ENCODE assay signal across 9 cellular contexts in genomic region chr20:1185316-1185741, GRCh38. TPM values are rescaled to one million over a fixed set of nuclear protein-coding genes. Genes with fewer than 3 reads are reported as not detected.
A peak's percentile ranks its signal among the peaks of the same experiment; 100 is the strongest.
DNase-seq lines count a peak whose midpoint lies in the region; ATAC-seq and TF ChIP-seq lines count a peak whose summit lies in the region.
"Had no signal": no experiment of that assay in that cellular context is flagged by ENCODE, and none has a peak within 500 bp of the region (broad histone marks: within the 10 kb centered on the region; RNA-seq: fewer than 3 reads in every experiment).

No MANE protein-coding gene starts in this region.

- ATAC-seq in HG03457 (IDR thresholded peaks at IDR 0.05; ENCODE audit: unreplicated experiment) (no peak), HG03442 (IDR thresholded peaks at IDR 0.05; ENCODE audit: unreplicated experiment) (no peak)

- H3K4me1 Mint-ChIP-seq in neural progenitor cell: peaks cover 11% of the 10 kb centered on the region

- H3K9ac ChIP-seq in endocrine pancreas (ENCODE audit: control insufficient read depth, insufficient read depth, low read length) (peak overlapping the region; percentile 19), neural progenitor cell (no peak overlapping the region)

- H3K4me3 ChIP-seq in endocrine pancreas (ENCODE audit: control insufficient read depth, insufficient read depth, low read length) (no peak overlapping the region), neural progenitor cell (peak overlapping the region; percentile 75)

- peak; percentile 36 for DNase-seq in GM03348 (ENCODE audit: low spot score)
- peak; percentile 60 for DNase-seq in NCI-H526 treated with DMSO at 0.1 percent for 48 hours (lab: John Stamatoyannopoulos, UW)
- DNase-seq in neural progenitor cell (ENCODE audit: low spot score): peak; percentile 65
- no peak for DNase-seq in NCI-H524 treated with DMSO at 0.1 percent for 48 hours (lab: John Stamatoyannopoulos, UW)
- DNase-seq in SW 1271 (lab: John Stamatoyannopoulos, UW): no peak

- H3K4me2 ChIP-seq in neural progenitor cell: peak overlapping the region; percentile 95

- no peak overlapping the region for H3K4me3 Mint-ChIP-seq in neural progenitor cell

- H3K27me3 ChIP-seq in endocrine pancreas (ENCODE audit: control insufficient read depth, insufficient read depth, low read length) (no peaks in the 10 kb centered on the region), neural progenitor cell (peaks cover 63% of the 10 kb centered on the region)

- H3K27ac ChIP-seq in neural progenitor cell: no peak overlapping the region
- H3K27ac ChIP-seq: adrenal gland had no signal

- H3K79me2 ChIP-seq in neural progenitor cell (ENCODE audit: low read depth): no peaks in the 10 kb centered on the region

- H3K9me3 ChIP-seq in endocrine pancreas (ENCODE audit: control insufficient read depth, low read length) (no peaks in the 10 kb centered on the region), neural progenitor cell (ENCODE audit: low read depth) (no peaks in the 10 kb centered on the region)
- H3K9me3 ChIP-seq: adrenal gland had no signal

- peak overlapping the region; percentile 98 for H2AFZ ChIP-seq in neural progenitor cell (replicated peaks)

- no peaks in the 10 kb centered on the region for H3K36me3 ChIP-seq in endocrine pancreas (ENCODE audit: control insufficient read depth, insufficient read depth, low read length)
- H3K36me3 ChIP-seq in neural progenitor cell: no peaks in the 10 kb centered on the region
- H3K36me3 ChIP-seq: adrenal gland had no signal

- H3K4me1 ChIP-seq in endocrine pancreas (ENCODE audit: control insufficient read depth, insufficient read depth, low read length) (peaks cover 12% of the 10 kb centered on the region), neural progenitor cell (peaks cover 5% of the 10 kb centered on the region)

- H3K27me3 Mint-ChIP-seq in neural progenitor cell (ENCODE audit: insufficient read depth, low read depth): peaks cover 26% of the 10 kb centered on the region

- TF ChIP-seq CTCF in neural progenitor cell (IDR thresholded peaks at IDR 0.05): no peak

- H3F3A ChIP-seq in neural progenitor cell (ENCODE audit: low read depth): peaks cover 6% of the 10 kb centered on the region

- peaks cover 10% of the 10 kb centered on the region for H4K20me1 ChIP-seq in neural progenitor cell (ENCODE audit: low read depth)

- no peaks in the 10 kb centered on the region for H3K9me3 Mint-ChIP-seq in neural progenitor cell

- no peak overlapping the region for H3K27ac Mint-ChIP-seq in neural progenitor cell

- no peaks in the 10 kb centered on the region for H3K36me3 Mint-ChIP-seq in neural progenitor cell

RNA-seq across cellular contexts. Expression of gene TMEM74B, which starts 0.5 kb away (rescaled TPM):
- 2.5 and 4.2 TPM in 2 replicates for total RNA-seq in neural progenitor cell (ENCODE audit: low replicate concordance)

RNA-seq across cellular contexts. Expression of gene C20orf202, which starts 17.9 kb away (rescaled TPM):
- total RNA-seq in neural progenitor cell (ENCODE audit: low replicate concordance): not detected in 2 replicates

RNA-seq across cellular contexts. Expression of gene RAD21L1, which starts 40.5 kb away (rescaled TPM):
- not detected in 2 replicates for total RNA-seq in neural progenitor cell (ENCODE audit: low replicate concordance)
- total RNA-seq: adrenal gland had no signal

Comparison
In these comparisons a context has a peak if more than half of its experiments do, and no peak if none do; other contexts are left out.
1. DNase-seq: peak in GM03348 (single experiment), NCI-H526 treated with DMSO at 0.1 percent for 48 hours (single experiment) and neural progenitor cell (single experiment); none in NCI-H524 treated with DMSO at 0.1 percent for 48 hours (single experiment) and SW 1271 (0 of 2).